In the genomic region with DNA sequence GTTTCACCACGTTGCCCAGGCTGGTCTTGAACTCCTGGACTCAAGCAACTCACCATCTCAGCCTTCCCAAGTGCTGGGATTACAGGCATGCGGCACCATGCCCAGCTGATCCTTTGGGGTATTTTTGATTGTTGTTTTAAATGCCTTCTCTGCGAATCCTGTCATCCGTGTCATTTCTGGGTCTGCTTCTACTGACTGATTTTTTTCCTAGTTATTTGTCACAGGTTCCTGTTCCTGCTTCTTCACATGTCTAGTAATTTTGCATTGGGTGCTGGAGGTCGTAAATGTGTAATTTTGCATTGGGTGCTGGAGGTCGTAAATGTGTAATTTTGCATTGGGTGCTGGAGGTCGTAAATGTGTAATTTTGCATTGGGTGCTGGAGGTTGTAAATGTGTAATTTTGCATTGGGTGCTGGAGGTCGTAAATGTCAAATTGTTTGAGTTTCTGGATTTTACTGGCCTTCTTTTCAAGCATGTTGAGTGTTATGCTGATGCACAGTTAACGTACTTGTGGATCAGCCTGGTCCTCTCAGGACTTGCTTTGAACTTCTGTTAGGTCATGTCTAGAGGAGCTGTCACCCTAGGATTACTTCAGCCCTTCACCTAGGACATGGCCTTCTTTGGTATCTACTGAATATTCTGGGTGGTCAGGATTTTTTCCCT, we compare ENCODE assay signal across 27 cellular contexts.
"Had no signal": no experiment of that assay in that cellular context is flagged by ENCODE, and none has a peak within 500 bp of the region (broad histone marks: within the 10 kb centered on the region; RNA-seq: fewer than 3 reads in every experiment).

No MANE protein-coding gene starts in this region.

- FAIRE-seq: urothelium cell line had no signal

- H3K27me3 ChIP-seq: testis, thyroid gland, vagina had no signal

- H3K9me3 ChIP-seq: testis, thoracic aorta, thyroid gland, upper lobe of left lung, upper lobe of right lung, vagina had no signal

- DNase-seq: stimulated activated CD4-positive, alpha-beta T cell treated with anti-CD3 and anti-CD28 coated beads, Interleukin-2, amount 100 ng/mL, for 48 hours; stimulated activated CD4-positive, alpha-beta T cell treated with anti-CD3 and anti-CD28 coated beads, Interleukin-4, amount 100 ng/mL, for 1 hour; stimulated activated CD4-positive, alpha-beta T cell treated with anti-CD3 and anti-CD28 coated beads, Interleukin-4, amount 100 ng/mL, for 24 hours; stimulated activated CD4-positive, alpha-beta T cell treated with anti-CD3 and anti-CD28 coated beads, Interleukin-4, amount 100 ng/mL, for 4 hours; stimulated activated CD8-positive, alpha-beta memory T cell treated with anti-CD3 and anti-CD28 coated beads, Interleukin-4, amount 100 ng/mL, for 48 hours; stimulated activated naive B cell treated with anti-CD40 and anti-IgM and Interleukin-4, amounts not matched to agents 10 μg/mL and 1 μg/mL and 100 μg/mL, for 72 hours; stimulated activated naive CD4-positive, alpha-beta T cell; stimulated activated naive CD4-positive, alpha-beta T cell treated with Interleukin-2 at 50 U/mL for 16 hours; stimulated activated naive CD8-positive, alpha-beta T cell treated with anti-CD3 and anti-CD28 coated beads, Interleukin-15, amount 100 ng/mL, for 72 hours; stimulated activated naive CD8-positive, alpha-beta T cell treated with anti-CD3 and anti-CD28 coated beads, Interleukin-15, Interleukin-2, amounts not matched to agents 100 U/mL and 50 U/mL, for 24 hours; stomach; substantia nigra; testis; thyroid gland; tibial artery; transverse colon; trophoblast cell; upper lobe of left lung; upper lobe of right lung; uterus had no signal

- ATAC-seq: stimulated activated effector memory CD8-positive, alpha-beta T cell treated with anti-CD3 and anti-CD28 coated beads, Interleukin-12 subunit alpha, Interleukin-12 subunit beta, amount 100 ng/mL, for 72 hours; stimulated activated memory B cell treated with anti-CD40 and anti-IgM and Interleukin-4, amounts not matched to agents 10 μg/mL and 1 μg/mL and 100 μg/mL, for 72 hours; stimulated activated naive B cell treated with anti-CD40 and anti-IgM and Interleukin-4, amounts not matched to agents 10 μg/mL and 1 μg/mL and 100 μg/mL, for 72 hours; stimulated activated naive CD8-positive, alpha-beta T cell treated with anti-CD3 and anti-CD28 coated beads, Interleukin-15, amount 100 ng/mL, for 72 hours; stimulated activated naive CD8-positive, alpha-beta T cell treated with anti-CD3 and anti-CD28 coated beads, Interleukin-15, Interleukin-2, amounts not matched to agents 100 U/mL and 50 U/mL, for 24 hours; upper lobe of right lung had no signal

- H3K36me3 ChIP-seq: stomach, suprapubic skin, thoracic aorta, thyroid gland, tibial artery, tibial nerve, transverse colon, upper lobe of left lung, upper lobe of right lung, uterus, vagina had no signal

- H3K4me3 ChIP-seq: stomach, suprapubic skin, testis, thoracic aorta, thyroid gland, tibial artery, tibial nerve, transverse colon, upper lobe of left lung, upper lobe of right lung, uterus, vagina had no signal

- H3K27ac ChIP-seq: stomach, suprapubic skin, testis, thoracic aorta, thyroid gland, tibial artery, tibial nerve, transverse colon, upper lobe of left lung, upper lobe of right lung, uterus, vagina had no signal
